Comparison of ENCODE assay signal across 22 cellular contexts in the genomic region with DNA sequence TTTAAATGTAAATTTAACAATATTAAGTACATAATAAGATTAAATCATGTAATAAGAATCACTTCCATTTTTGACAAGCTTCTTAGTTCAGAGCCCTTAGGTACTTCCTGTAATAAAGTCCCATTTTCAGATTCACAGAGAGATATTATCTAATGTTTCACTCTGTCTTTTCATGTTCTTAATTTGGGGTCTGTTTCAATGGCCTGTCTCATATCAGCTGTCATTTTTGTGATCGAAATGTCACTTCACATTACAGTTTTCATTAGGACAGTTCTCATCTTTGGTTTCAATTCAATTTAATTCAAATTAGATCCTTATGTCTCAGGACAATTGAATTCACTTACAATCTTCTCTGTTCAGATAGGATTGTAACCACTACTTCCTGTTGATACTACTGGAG. TPM values are rescaled to one million over a fixed set of nuclear protein-coding genes. Genes with fewer than 3 reads are reported as not detected.
"Had no signal": no experiment of that assay in that cellular context is flagged by ENCODE, and none has a peak within 500 bp of the region (broad histone marks: within the 10 kb centered on the region; RNA-seq: fewer than 3 reads in every experiment).

No MANE protein-coding gene starts in this region.

- H3K4me1 ChIP-seq: heart left ventricle, sigmoid colon, stomach, transverse colon had no signal

- H3K9me3 Mint-ChIP-seq: natural killer cell treated with Interleukin-12 subunit alpha and Interleukin-12 subunit beta and Interleukin-15 and Interleukin-18, amount 100 ng/mL, for 72 hours had no signal

- ATAC-seq: esophagus mucosa; heart left ventricle; left lobe of liver; mucosa of descending colon; natural killer cell treated with Interleukin-12 subunit alpha and Interleukin-12 subunit beta and Interleukin-15 and Interleukin-18, amount 100 ng/mL, for 72 hours had no signal

- H3K27ac Mint-ChIP-seq: natural killer cell treated with Interleukin-12 subunit alpha and Interleukin-12 subunit beta and Interleukin-15 and Interleukin-18, amount 100 ng/mL, for 72 hours had no signal

- H3K27ac ChIP-seq: dorsolateral prefrontal cortex, heart left ventricle, sigmoid colon, skin epidermis, stomach, thoracic aorta, transverse colon had no signal

- H3K4me3 ChIP-seq: dorsolateral prefrontal cortex, heart left ventricle, mucosa of descending colon, sigmoid colon, skin epidermis, stomach, thoracic aorta, transverse colon had no signal

- H3K36me3 ChIP-seq: heart left ventricle, sigmoid colon, stomach, thoracic aorta, transverse colon had no signal

- DNase-seq: cortex of kidney; dorsolateral prefrontal cortex; effector CD8-positive, alpha-beta T cell; heart left ventricle; hypothalamus; kidney glomerular epithelial cell; mucosa of descending colon; occipital lobe; sigmoid colon; stimulated activated CD4-positive, alpha-beta T cell treated with anti-CD3 and anti-CD28 coated beads, Interleukin-2, amount 100 ng/mL, for 24 hours; stimulated activated CD4-positive, alpha-beta T cell treated with anti-CD3 and anti-CD28 coated beads, Interleukin-4, amount 100 ng/mL, for 4 hours; stimulated activated naive CD4-positive, alpha-beta T cell; stomach; substantia nigra; transverse colon had no signal

- H3K27me3 ChIP-seq: dorsolateral prefrontal cortex, heart left ventricle, sigmoid colon, stomach, transverse colon had no signal

- H3K9me3 ChIP-seq: heart left ventricle, mucosa of descending colon, sigmoid colon, stomach, thoracic aorta, transverse colon had no signal

- H3K36me3 Mint-ChIP-seq: natural killer cell treated with Interleukin-12 subunit alpha and Interleukin-12 subunit beta and Interleukin-15 and Interleukin-18, amount 100 ng/mL, for 72 hours had no signal

- H3K4me3 Mint-ChIP-seq: natural killer cell treated with Interleukin-12 subunit alpha and Interleukin-12 subunit beta and Interleukin-15 and Interleukin-18, amount 100 ng/mL, for 72 hours had no signal

RNA-seq across cellular contexts. Expression of a gene that starts 22.6 kb away (rescaled TPM):
- total RNA-seq: glomerular endothelial cell; natural killer cell treated with Interleukin-12 subunit alpha and Interleukin-12 subunit beta and Interleukin-15 and Interleukin-18, amount 100 ng/mL, for 72 hours; pulmonary artery endothelial cell had no signal
